Comparison of ENCODE assay signal across 22 cellular contexts in the genomic region with DNA sequence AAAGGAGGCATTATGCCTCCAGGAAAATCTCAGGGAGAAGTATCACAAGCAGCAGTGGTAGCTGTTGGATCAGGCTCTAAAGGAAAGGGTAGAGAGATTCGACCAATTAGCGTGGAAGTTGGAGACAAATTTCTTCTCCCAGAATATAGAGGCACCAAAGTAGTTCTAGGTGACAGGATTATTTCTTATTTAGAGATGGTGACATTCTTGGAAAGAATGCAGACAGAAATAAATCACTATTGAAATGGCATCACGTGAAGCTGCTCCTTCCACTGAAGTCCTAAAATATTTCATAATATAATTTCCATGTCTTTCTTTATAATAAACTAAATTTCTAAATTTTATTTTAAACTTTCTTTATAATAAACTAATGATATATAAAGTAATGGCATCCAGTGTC.
DNase-seq lines count a peak whose midpoint lies in the region; ATAC-seq and TF ChIP-seq lines count a peak whose summit lies in the region.
"Had no signal": no experiment of that assay in that cellular context is flagged by ENCODE, and none has a peak within 500 bp of the region (broad histone marks: within the 10 kb centered on the region; RNA-seq: fewer than 3 reads in every experiment).

No MANE protein-coding gene starts in this region.

- H3K36me3 ChIP-seq in adrenal gland (replicated peaks in 1 of 2): peaks cover 0 to 4% of the 10 kb centered on the region in 2 donors
- H3K36me3 ChIP-seq in esophagus muscularis mucosa: peaks cover 0 to 17% (median 10%) of the 10 kb centered on the region in 4 donors
- no peaks in the 10 kb centered on the region for H3K36me3 ChIP-seq in tibial artery
- H3K36me3 ChIP-seq: BE2C, brain microvascular endothelial cell, HAP-1, neural progenitor cell, SJSA1 had no signal

- H3K4me3 Mint-ChIP-seq in progenitor cell of endocrine pancreas (ENCODE audit: low read depth): no peak overlapping the region
- H3K4me3 Mint-ChIP-seq: activated CD4-positive, alpha-beta memory T cell treated with anti-CD3 and anti-CD28 coated beads for 36 hours; activated T-cell treated with anti-CD3 and anti-CD28 coated beads, Interleukin-2, amount 50 U/mL, for 24 hours; neural progenitor cell had no signal

- H3K9me3 ChIP-seq in adrenal gland (replicated peaks in 1 of 3) (no peaks in the 10 kb centered on the region), esophagus muscularis mucosa (no peaks in the 10 kb centered on the region), tibial artery (no peaks in the 10 kb centered on the region)
- H3K9me3 ChIP-seq: BE2C, HAP-1, SJSA1 had no signal

- no peak for TF ChIP-seq CTCF in adrenal gland (IDR thresholded peaks at IDR 0.05)
- TF ChIP-seq CTCF in esophagus muscularis mucosa (IDR thresholded peaks at IDR 0.05): no peak
- TF ChIP-seq CTCF in progenitor cell of endocrine pancreas (IDR thresholded peaks at IDR 0.05; ENCODE audit: unreplicated experiment): no peak
- no peak for TF ChIP-seq CTCF in tibial artery (IDR thresholded peaks at IDR 0.05)

- DNase-seq in adrenal gland (no peak), esophagus muscularis mucosa (ENCODE audit: extremely low spot score) (no peak), progenitor cell of endocrine pancreas (ENCODE audit: low spot score, unreplicated experiment) (no peak), tibial artery (no peak), NCI-H1092 treated with DMSO at 0.1 percent for 48 hours (lab: John Stamatoyannopoulos, UW) (no peak), DMS153 treated with DMSO at 0.1 percent for 48 hours (lab: John Stamatoyannopoulos, UW; ENCODE audit: unreplicated experiment) (no peak)
- DNase-seq: activated CD4-positive, alpha-beta memory T cell treated with anti-CD3 and anti-CD28 coated beads for 36 hours; activated T-cell treated with anti-CD3 and anti-CD28 coated beads, Interleukin-2, amount 50 U/mL, for 24 hours; BE2C; brain microvascular endothelial cell; Calu3; NCI-H1105; stimulated activated naive CD8-positive, alpha-beta T cell treated with anti-CD3 and anti-CD28 coated beads, Interleukin-15, Interleukin-2, amounts not matched to agents 100 U/mL and 50 U/mL, for 24 hours; T-helper 2 cell; WERI-Rb-1 had no signal

- TF ChIP-seq POLR2A in adrenal gland (IDR thresholded peaks at IDR 0.05) (no peak), esophagus muscularis mucosa (IDR thresholded peaks at IDR 0.05; ENCODE audit: low read depth) (no peak)

- 58 to 66% (median 62%) methylated on average over 3 of the region's 3 CpGs for WGBS in adrenal gland, 4 donors
- 41% methylated on average over 3 of the region's 3 CpGs for WGBS in esophagus muscularis mucosa

- TF ChIP-seq EP300 in esophagus muscularis mucosa (IDR thresholded peaks at IDR 0.05): no peak

- H3K4me1 Mint-ChIP-seq in progenitor cell of endocrine pancreas (ENCODE audit: low read depth): peaks cover 40% of the 10 kb centered on the region

- intact Hi-C loops in adrenal gland (cut with DNase I): no loop called here
- intact Hi-C loops in esophagus muscularis mucosa (cut with DNase I): no loop called here
- intact Hi-C loops in tibial artery (cut with DNase I; ENCODE audit: low total_unique reads): no loop called here

- H3K27me3 ChIP-seq in adrenal gland (no peaks in the 10 kb centered on the region), esophagus muscularis mucosa (no peaks in the 10 kb centered on the region), tibial artery (no peaks in the 10 kb centered on the region)
- H3K27me3 ChIP-seq: BE2C, brain microvascular endothelial cell, neural progenitor cell, SJSA1 had no signal

- H3K4me1 ChIP-seq in adrenal gland (replicated peaks in 1 of 2): peaks cover 65 to 78% of the 10 kb centered on the region in 2 donors
- peaks cover 98 to 99% (median 98%) of the 10 kb centered on the region in 4 donors for H3K4me1 ChIP-seq in esophagus muscularis mucosa
- H3K4me1 ChIP-seq in tibial artery: peaks cover 0 to 100% (median 73%) of the 10 kb centered on the region in 4 donors

- H3K36me3 Mint-ChIP-seq in progenitor cell of endocrine pancreas (ENCODE audit: insufficient read depth): peaks cover 7% of the 10 kb centered on the region
- H3K36me3 Mint-ChIP-seq: activated naive CD4-positive, alpha-beta T cell treated with anti-CD3 and anti-CD28 coated beads, Interleukin-2, amount 50 U/mL, for 72 hours had no signal

- H3K4me3 ChIP-seq in adrenal gland (no peak overlapping the region), esophagus muscularis mucosa (peak overlapping the region in 3 of 4 donors; percentile 62 to 79 (median 71)), tibial artery (no peak overlapping the region)
- H3K4me3 ChIP-seq: HAP-1, neural progenitor cell, SJSA1 had no signal

- H3K27ac ChIP-seq in adrenal gland: peak overlapping the region in 3 of 5 donors; percentile 7 to 63 (median 37)
- peak overlapping the region; percentile 92 to 99 (median 96) for H3K27ac ChIP-seq in esophagus muscularis mucosa (replicated peaks in 1 of 4)
- peak overlapping the region; percentile 60 to 96 for H3K27ac ChIP-seq in tibial artery
- H3K27ac ChIP-seq: brain microvascular endothelial cell, KMS-11, neural progenitor cell, WERI-Rb-1 had no signal

- no peaks in the 10 kb centered on the region for H3K27me3 Mint-ChIP-seq in progenitor cell of endocrine pancreas
- H3K27me3 Mint-ChIP-seq: activated CD4-positive, alpha-beta memory T cell treated with anti-CD3 and anti-CD28 coated beads for 36 hours; activated T-cell treated with anti-CD3 and anti-CD28 coated beads, Interleukin-2, amount 50 U/mL, for 24 hours had no signal

- no peaks in the 10 kb centered on the region for H3K9me3 Mint-ChIP-seq in progenitor cell of endocrine pancreas (ENCODE audit: low read depth)
- H3K9me3 Mint-ChIP-seq: activated CD4-positive, alpha-beta memory T cell treated with anti-CD3 and anti-CD28 coated beads for 36 hours; activated naive CD4-positive, alpha-beta T cell treated with anti-CD3 and anti-CD28 coated beads, Interleukin-2, amount 50 U/mL, for 72 hours; activated T-cell treated with anti-CD3 and anti-CD28 coated beads, Interleukin-2, amount 50 U/mL, for 24 hours; neural progenitor cell had no signal

- ATAC-seq in HG03342 (IDR thresholded peaks at IDR 0.05; ENCODE audit: unreplicated experiment): no peak
- ATAC-seq in GM21619 (IDR thresholded peaks at IDR 0.05; ENCODE audit: unreplicated experiment): no peak
- ATAC-seq: activated naive CD4-positive, alpha-beta T cell treated with anti-CD3 and anti-CD28 coated beads, Interleukin-2, amount 50 U/mL, for 72 hours; stimulated activated naive CD8-positive, alpha-beta T cell treated with anti-CD3 and anti-CD28 coated beads, Interleukin-15, Interleukin-2, amounts not matched to agents 100 U/mL and 50 U/mL, for 24 hours had no signal

- H3K27ac Mint-ChIP-seq in progenitor cell of endocrine pancreas: peak overlapping the region; percentile 90
- H3K27ac Mint-ChIP-seq: activated CD4-positive, alpha-beta memory T cell treated with anti-CD3 and anti-CD28 coated beads for 36 hours; activated naive CD4-positive, alpha-beta T cell treated with anti-CD3 and anti-CD28 coated beads, Interleukin-2, amount 50 U/mL, for 72 hours; activated T-cell treated with anti-CD3 and anti-CD28 coated beads, Interleukin-2, amount 50 U/mL, for 24 hours; neural progenitor cell had no signal

Comparison
In these comparisons a context has a peak if more than half of its experiments do, and no peak if none do; other contexts are left out.
1. H3K27ac ChIP-seq: peak in every context shown above with its lines; median percentile 96 in esophagus muscularis mucosa; 78 in tibial artery; 37 in adrenal gland.
2. H3K4me3 ChIP-seq: peak in esophagus muscularis mucosa (3 of 4); none in adrenal gland (0 of 4) and tibial artery (0 of 2).